8 cellular contexts compared by ENCODE assay signal in genomic region chr2:47783491-47784330, GRCh38. TPM values are rescaled to one million over a fixed set of nuclear protein-coding genes. Genes with fewer than 3 reads are reported as not detected.
DNase-seq lines count a peak whose midpoint lies in the region; ATAC-seq and TF ChIP-seq lines count a peak whose summit lies in the region.

No MANE protein-coding gene starts in this region.

- DNase-seq in DMS79 (lab: John Stamatoyannopoulos, UW): peak; percentile 71
- peak; percentile 44 for DNase-seq in KG1 (lab: John Stamatoyannopoulos, UW)
- DNase-seq in SHP77 (lab: John Stamatoyannopoulos, UW): peak; percentile 36 to 45
- DNase-seq in activated gamma-delta T cell treated with Interleukin-2 at 50 U/mL for 16 hours: peak; percentile 58
- peak; percentile 29 to 47 for DNase-seq in foreskin keratinocyte
- DNase-seq in substantia nigra (lab: John Stamatoyannopoulos, UW): peak in 44 of 49 donors; percentile 11 to 80 (median 55)

- H3K4me3 ChIP-seq in neutrophil (ENCODE audit: low read depth in 1 of 2, low read length in 1 of 2): peak overlapping the region; percentile 94 to 98

- H3K4me1 ChIP-seq in foreskin keratinocyte (peaks cover 9% of the 10 kb centered on the region), neutrophil (ENCODE audit: control insufficient read depth in 1 of 2, insufficient read depth in 1 of 2, low read depth in 1 of 2, low read length in 1 of 2) (peaks cover 26 to 27% of the 10 kb centered on the region in 2 experiments)

- TF ChIP-seq CTCF in foreskin keratinocyte (conservative IDR thresholded peaks at IDR 0.05) (no peak), neutrophil (IDR thresholded peaks at IDR 0.05) (no peak)

- H3K9me3 ChIP-seq in neutrophil: no peaks in the 10 kb centered on the region

- H3K27ac ChIP-seq in foreskin keratinocyte (peak overlapping the region; percentile 90), neutrophil (peak overlapping the region; percentile 83), substantia nigra (ENCODE audit: low read depth, low read length, poor library complexity, severe bottlenecking) (peak overlapping the region; percentile 93)

- ATAC-seq in GM21737 (IDR thresholded peaks at IDR 0.05; ENCODE audit: unreplicated experiment) (peak; percentile 25), foreskin keratinocyte (peak; percentile 60)

- H3K27me3 ChIP-seq in foreskin keratinocyte (no peaks in the 10 kb centered on the region), neutrophil (no peaks in the 10 kb centered on the region)

- H3K36me3 ChIP-seq in neutrophil: no peaks in the 10 kb centered on the region

RNA-seq across cellular contexts. Expression of gene MSH6, which starts 0.8 kb away (rescaled TPM):
- total RNA-seq in foreskin keratinocyte: 94.0 and 104 TPM in 2 replicates
- polyA plus RNA-seq in foreskin keratinocyte: 23.4 and 27.1 TPM in 2 replicates

Comparison
In these comparisons a context has a peak if more than half of its experiments do, and no peak if none do; other contexts are left out.
1. Peak in every context shown above with its lines: DNase-seq, ATAC-seq, H3K4me3 ChIP-seq and H3K27ac ChIP-seq.